In the genomic region with DNA sequence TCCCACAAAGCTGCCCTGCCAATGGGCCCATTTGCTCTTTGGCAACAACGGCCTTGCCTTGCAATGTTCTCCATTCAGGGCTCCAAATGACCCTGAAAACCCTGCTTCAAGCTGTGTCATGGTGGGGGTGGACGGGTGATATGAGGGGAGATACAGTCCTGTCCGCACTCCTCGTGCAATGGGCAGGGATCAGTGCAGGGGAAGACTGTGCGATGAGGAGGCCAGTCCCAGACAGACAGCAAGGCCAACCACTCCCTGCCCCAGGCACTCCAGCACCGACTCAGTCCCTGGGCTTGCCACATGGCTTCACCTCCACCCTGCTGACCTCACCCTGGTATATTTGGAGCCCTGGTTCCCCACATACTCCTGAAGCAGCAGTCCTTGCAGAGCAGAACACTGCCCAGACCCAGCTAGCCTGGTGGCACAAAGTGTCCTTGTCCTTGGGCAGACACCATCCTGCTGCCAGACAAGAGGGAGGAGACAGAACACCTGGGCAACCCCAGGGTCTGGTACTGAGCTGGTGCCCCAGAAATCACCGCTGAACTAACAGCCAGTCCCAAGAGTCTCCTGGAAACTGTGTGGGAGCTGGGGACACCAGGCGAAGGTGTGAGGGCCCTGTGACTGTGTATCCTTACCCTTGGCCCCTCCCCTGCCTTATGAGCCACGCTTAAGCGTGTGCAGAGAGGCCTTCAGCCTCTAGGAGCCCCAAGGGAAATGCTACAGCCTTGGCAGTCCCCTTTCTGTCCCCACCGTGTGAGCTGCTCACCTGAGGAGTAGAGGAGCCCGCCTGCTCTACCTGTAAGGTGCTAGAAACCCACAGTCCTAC, we compare ENCODE assay signal across 1 cellular context.
TF ChIP-seq lines count a peak whose summit lies in the region.

No MANE protein-coding gene starts in this region.

TF ChIP-seq in GM23338, 12 proteins besides CTCF, POLR2A, EP300 and RAD21 (continued from another document):
- TF ChIP-seq, protein P1, sequence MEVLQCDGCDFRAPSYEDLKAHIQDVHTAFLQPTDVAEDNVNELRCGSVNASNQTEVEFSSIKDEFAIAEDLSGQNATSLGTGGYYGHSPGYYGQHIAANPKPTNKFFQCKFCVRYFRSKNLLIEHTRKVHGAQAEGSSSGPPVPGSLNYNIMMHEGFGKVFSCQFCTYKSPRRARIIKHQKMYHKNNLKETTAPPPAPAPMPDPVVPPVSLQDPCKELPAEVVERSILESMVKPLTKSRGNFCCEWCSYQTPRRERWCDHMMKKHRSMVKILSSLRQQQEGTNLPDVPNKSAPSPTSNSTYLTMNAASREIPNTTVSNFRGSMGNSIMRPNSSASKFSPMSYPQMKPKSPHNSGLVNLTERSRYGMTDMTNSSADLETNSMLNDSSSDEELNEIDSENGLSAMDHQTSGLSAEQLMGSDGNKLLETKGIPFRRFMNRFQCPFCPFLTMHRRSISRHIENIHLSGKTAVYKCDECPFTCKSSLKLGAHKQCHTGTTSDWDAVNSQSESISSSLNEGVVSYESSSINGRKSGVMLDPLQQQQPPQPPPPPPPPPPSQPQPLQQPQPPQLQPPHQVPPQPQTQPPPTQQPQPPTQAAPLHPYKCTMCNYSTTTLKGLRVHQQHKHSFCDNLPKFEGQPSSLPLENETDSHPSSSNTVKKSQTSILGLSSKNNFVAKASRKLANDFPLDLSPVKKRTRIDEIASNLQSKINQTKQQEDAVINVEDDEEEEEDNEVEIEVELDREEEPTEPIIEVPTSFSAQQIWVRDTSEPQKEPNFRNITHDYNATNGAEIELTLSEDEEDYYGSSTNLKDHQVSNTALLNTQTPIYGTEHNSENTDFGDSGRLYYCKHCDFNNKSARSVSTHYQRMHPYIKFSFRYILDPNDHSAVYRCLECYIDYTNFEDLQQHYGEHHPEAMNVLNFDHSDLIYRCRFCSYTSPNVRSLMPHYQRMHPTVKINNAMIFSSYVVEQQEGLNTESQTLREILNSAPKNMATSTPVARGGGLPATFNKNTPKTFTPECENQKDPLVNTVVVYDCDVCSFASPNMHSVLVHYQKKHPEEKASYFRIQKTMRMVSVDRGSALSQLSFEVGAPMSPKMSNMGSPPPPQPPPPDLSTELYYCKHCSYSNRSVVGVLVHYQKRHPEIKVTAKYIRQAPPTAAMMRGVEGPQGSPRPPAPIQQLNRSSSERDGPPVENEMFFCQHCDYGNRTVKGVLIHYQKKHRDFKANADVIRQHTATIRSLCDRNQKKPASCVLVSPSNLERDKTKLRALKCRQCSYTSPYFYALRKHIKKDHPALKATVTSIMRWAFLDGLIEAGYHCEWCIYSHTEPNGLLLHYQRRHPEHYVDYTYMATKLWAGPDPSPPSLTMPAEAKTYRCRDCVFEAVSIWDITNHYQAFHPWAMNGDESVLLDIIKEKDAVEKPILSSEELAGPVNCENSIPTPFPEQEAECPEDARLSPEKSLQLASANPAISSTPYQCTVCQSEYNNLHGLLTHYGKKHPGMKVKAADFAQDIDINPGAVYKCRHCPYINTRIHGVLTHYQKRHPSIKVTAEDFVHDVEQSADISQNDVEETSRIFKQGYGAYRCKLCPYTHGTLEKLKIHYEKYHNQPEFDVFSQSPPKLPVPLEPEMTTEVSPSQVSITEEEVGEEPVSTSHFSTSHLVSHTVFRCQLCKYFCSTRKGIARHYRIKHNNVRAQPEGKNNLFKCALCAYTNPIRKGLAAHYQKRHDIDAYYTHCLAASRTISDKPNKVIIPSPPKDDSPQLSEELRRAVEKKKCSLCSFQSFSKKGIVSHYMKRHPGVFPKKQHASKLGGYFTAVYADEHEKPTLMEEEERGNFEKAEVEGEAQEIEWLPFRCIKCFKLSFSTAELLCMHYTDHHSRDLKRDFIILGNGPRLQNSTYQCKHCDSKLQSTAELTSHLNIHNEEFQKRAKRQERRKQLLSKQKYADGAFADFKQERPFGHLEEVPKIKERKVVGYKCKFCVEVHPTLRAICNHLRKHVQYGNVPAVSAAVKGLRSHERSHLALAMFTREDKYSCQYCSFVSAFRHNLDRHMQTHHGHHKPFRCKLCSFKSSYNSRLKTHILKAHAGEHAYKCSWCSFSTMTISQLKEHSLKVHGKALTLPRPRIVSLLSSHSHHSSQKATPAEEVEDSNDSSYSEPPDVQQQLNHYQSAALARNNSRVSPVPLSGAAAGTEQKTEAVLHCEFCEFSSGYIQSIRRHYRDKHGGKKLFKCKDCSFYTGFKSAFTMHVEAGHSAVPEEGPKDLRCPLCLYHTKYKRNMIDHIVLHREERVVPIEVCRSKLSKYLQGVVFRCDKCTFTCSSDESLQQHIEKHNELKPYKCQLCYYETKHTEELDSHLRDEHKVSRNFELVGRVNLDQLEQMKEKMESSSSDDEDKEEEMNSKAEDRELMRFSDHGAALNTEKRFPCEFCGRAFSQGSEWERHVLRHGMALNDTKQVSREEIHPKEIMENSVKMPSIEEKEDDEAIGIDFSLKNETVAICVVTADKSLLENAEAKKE (CRISPR knock-in tag; IDR thresholded peaks at IDR 0.05): no peak
- TF ChIP-seq EZH2 (IDR thresholded peaks at IDR 0.05; ENCODE audit: low read depth, unreplicated experiment) (no peak), ZNF331 (CRISPR knock-in tag; IDR thresholded peaks at IDR 0.05; ENCODE audit: low read depth) (no peak), STAT1 (IDR thresholded peaks at IDR 0.05; ENCODE audit: unreplicated experiment) (no peak), ZNF114 (CRISPR knock-in tag; IDR thresholded peaks at IDR 0.05) (no peak), NANOG (IDR thresholded peaks at IDR 0.05; ENCODE audit: borderline replicate concordance) (no peak), CREB1 (CRISPR knock-in tag; IDR thresholded peaks at IDR 0.05; ENCODE audit: low read depth) (no peak), EZH2phosphoT487 (IDR thresholded peaks at IDR 0.05; ENCODE audit: unreplicated experiment) (no peak)
- TF ChIP-seq, protein P2, sequence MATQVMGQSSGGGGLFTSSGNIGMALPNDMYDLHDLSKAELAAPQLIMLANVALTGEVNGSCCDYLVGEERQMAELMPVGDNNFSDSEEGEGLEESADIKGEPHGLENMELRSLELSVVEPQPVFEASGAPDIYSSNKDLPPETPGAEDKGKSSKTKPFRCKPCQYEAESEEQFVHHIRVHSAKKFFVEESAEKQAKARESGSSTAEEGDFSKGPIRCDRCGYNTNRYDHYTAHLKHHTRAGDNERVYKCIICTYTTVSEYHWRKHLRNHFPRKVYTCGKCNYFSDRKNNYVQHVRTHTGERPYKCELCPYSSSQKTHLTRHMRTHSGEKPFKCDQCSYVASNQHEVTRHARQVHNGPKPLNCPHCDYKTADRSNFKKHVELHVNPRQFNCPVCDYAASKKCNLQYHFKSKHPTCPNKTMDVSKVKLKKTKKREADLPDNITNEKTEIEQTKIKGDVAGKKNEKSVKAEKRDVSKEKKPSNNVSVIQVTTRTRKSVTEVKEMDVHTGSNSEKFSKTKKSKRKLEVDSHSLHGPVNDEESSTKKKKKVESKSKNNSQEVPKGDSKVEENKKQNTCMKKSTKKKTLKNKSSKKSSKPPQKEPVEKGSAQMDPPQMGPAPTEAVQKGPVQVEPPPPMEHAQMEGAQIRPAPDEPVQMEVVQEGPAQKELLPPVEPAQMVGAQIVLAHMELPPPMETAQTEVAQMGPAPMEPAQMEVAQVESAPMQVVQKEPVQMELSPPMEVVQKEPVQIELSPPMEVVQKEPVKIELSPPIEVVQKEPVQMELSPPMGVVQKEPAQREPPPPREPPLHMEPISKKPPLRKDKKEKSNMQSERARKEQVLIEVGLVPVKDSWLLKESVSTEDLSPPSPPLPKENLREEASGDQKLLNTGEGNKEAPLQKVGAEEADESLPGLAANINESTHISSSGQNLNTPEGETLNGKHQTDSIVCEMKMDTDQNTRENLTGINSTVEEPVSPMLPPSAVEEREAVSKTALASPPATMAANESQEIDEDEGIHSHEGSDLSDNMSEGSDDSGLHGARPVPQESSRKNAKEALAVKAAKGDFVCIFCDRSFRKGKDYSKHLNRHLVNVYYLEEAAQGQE (IDR thresholded peaks at IDR 0.05; ENCODE audit: unreplicated experiment): no peak
- TF ChIP-seq, protein P3, sequence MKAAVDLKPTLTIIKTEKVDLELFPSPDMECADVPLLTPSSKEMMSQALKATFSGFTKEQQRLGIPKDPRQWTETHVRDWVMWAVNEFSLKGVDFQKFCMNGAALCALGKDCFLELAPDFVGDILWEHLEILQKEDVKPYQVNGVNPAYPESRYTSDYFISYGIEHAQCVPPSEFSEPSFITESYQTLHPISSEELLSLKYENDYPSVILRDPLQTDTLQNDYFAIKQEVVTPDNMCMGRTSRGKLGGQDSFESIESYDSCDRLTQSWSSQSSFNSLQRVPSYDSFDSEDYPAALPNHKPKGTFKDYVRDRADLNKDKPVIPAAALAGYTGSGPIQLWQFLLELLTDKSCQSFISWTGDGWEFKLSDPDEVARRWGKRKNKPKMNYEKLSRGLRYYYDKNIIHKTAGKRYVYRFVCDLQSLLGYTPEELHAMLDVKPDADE (IDR thresholded peaks at IDR 0.05): no peak
